Comparison of ENCODE assay signal across 20 cellular contexts in genomic region chrX:113408843-113409242, GRCh38.
DNase-seq lines count a peak whose midpoint lies in the region; ATAC-seq, FAIRE-seq and TF ChIP-seq lines count a peak whose summit lies in the region.
"Had no signal": no experiment of that assay in that cellular context is flagged by ENCODE, and none has a peak within 500 bp of the region (broad histone marks: within the 10 kb centered on the region; RNA-seq: fewer than 3 reads in every experiment).

No MANE protein-coding gene starts in this region.

- H3K4me2 ChIP-seq in astrocyte (ENCODE audit: low read length), result no peak overlapping the region

- H3K27ac ChIP-seq in astrocyte (ENCODE audit: low read depth, low read length), result no peak overlapping the region
- no peak overlapping the region for H3K27ac ChIP-seq in pancreas
- H3K27ac ChIP-seq: GM23248 had no signal

- ATAC-seq in pancreas (no peak), GM18502 (IDR thresholded peaks at IDR 0.05; ENCODE audit: poor library complexity, unreplicated experiment) (no peak), HG02759 (IDR thresholded peaks at IDR 0.05; ENCODE audit: unreplicated experiment) (no peak)

- H3K36me3 Mint-ChIP-seq in astrocyte (ENCODE audit: low read depth, unreplicated experiment), result no peaks in the 10 kb centered on the region
- H3K36me3 Mint-ChIP-seq: CD4-positive, alpha-beta memory T cell had no signal

- no peak overlapping the region for H3K4me3 ChIP-seq in astrocyte (ENCODE audit: insufficient read depth, low read depth, low read length)
- H3K4me3 ChIP-seq in pancreas, result no peak overlapping the region
- H3K4me3 ChIP-seq: GM23248 had no signal

- DNase-seq in astrocyte (ENCODE audit: low read depth) (no peak), pancreas (no peak), NCI-H187 (lab: John Stamatoyannopoulos, UW) (no peak)
- DNase-seq: 8988T; C1 segment of cervical spinal cord; Calu3; CD4-positive, alpha-beta memory T cell; COR-L47; DMS53; DMS79 treated with DMSO at 0.1 percent for 48 hours; GF-D8; GM23248; H7; HCEC 1CT had no signal

- no peaks in the 10 kb centered on the region for H3K79me2 ChIP-seq in astrocyte (ENCODE audit: insufficient read depth, low read length)

- no peaks in the 10 kb centered on the region for H4K20me1 ChIP-seq in astrocyte (ENCODE audit: insufficient read depth, low read length)

- H3K9me3 Mint-ChIP-seq in astrocyte (ENCODE audit: unreplicated experiment), result no peaks in the 10 kb centered on the region

- intact Hi-C loops in pancreas (cut with DNase I), result no loop called here

- no peaks in the 10 kb centered on the region for H3K27me3 Mint-ChIP-seq in astrocyte (ENCODE audit: low read depth, unreplicated experiment)
- H3K27me3 Mint-ChIP-seq: CD4-positive, alpha-beta memory T cell had no signal

- H3K27ac Mint-ChIP-seq in astrocyte (ENCODE audit: unreplicated experiment), result no peak overlapping the region
- H3K27ac Mint-ChIP-seq: CD4-positive, alpha-beta memory T cell had no signal

- H3K4me1 Mint-ChIP-seq in astrocyte (ENCODE audit: low read depth, unreplicated experiment), result no peaks in the 10 kb centered on the region
- H3K4me1 Mint-ChIP-seq: CD4-positive, alpha-beta memory T cell had no signal

- H3K9ac ChIP-seq in astrocyte (ENCODE audit: low read length), result no peak overlapping the region
- H3K9ac ChIP-seq: GM23248 had no signal

- H3K9me3 ChIP-seq in astrocyte (ENCODE audit: insufficient read depth, low read depth, low read length) (no peaks in the 10 kb centered on the region), pancreas (no peaks in the 10 kb centered on the region)

- no peak overlapping the region for H3K4me3 Mint-ChIP-seq in astrocyte (ENCODE audit: unreplicated experiment)
- H3K4me3 Mint-ChIP-seq: CD4-positive, alpha-beta memory T cell had no signal

- no peak overlapping the region for H2AFZ ChIP-seq in astrocyte (ENCODE audit: low read depth, low read length)
- H2AFZ ChIP-seq: GM23248 had no signal

- H3K27me3 ChIP-seq in astrocyte (ENCODE audit: insufficient read depth, low read length) (no peaks in the 10 kb centered on the region), pancreas (peaks cover 0 to 12% (median 2%) of the 10 kb centered on the region in 4 donors)

- peak; percentile 89 for FAIRE-seq in astrocyte (lab: Jason Lieb, UNC)
- peak; percentile 96 for FAIRE-seq in colon (lab: Jason Lieb, UNC)
- FAIRE-seq in pancreas (lab: Jason Lieb, UNC), result peak; percentile 88
- FAIRE-seq: GM12892, GM19239, H1 had no signal

- 72 to 82% methylated on average over 3 of the region's 3 CpGs for WGBS in pancreas, 2 donors

- no peaks in the 10 kb centered on the region for H3K4me1 ChIP-seq in astrocyte (ENCODE audit: insufficient read depth, low read length)
- no peaks in the 10 kb centered on the region for H3K4me1 ChIP-seq in pancreas

- no peaks in the 10 kb centered on the region for H3K36me3 ChIP-seq in astrocyte (ENCODE audit: insufficient read depth, low read length)
- H3K36me3 ChIP-seq in pancreas, result no peaks in the 10 kb centered on the region

- TF ChIP-seq CTCF in astrocyte (IDR thresholded peaks at IDR 0.05; ENCODE audit: insufficient read depth, low read depth, low read length), result no peak
- TF ChIP-seq CTCF in pancreas (IDR thresholded peaks at IDR 0.05), result no peak
